In the genomic region with DNA sequence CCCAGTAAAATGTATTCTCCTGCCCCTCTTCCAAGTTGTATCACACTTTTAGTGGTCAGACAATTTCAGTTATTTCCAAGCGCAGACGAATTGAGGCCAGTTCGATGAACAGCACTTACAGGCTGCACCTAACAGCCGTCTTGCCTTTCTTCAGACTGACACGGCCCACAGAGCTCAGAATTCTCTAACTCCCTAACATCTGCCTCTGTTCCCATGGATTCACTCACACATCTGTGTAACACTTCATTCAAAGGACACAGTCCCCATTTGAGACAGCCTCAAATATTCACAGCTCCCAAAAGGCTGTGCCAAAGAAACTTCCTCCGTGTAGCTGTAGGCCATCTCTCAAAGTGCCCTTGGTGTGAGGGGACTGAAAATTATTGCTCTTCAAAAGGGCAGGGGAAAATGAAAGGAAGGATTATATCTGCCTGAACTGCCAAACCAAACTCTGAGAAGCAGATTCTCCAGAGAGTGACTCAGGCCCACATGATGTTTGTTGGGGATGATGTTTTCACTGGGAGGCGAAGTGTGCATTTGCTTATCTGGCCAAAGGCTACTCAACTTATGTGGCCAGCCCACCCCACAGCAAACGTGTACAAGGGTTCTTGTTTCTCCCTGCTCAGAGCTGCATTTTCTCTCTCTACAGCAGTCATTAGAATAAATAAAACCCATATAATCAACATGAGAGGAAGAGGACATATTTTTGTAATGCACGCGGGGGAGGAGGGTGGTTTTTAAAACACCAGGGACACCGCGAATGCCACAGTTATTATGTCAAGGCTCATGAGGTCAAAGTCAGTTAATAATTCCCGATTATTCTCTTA, we compare ENCODE assay signal across 10 cellular contexts.
DNase-seq lines count a peak whose midpoint lies in the region; ATAC-seq and TF ChIP-seq lines count a peak whose summit lies in the region.
"Had no signal": no experiment of that assay in that cellular context is flagged by ENCODE, and none has a peak within 500 bp of the region (broad histone marks: within the 10 kb centered on the region; RNA-seq: fewer than 3 reads in every experiment).

No MANE protein-coding gene starts in this region.

- H3K27me3 Mint-ChIP-seq in type B pancreatic cell, result peaks cover 51% of the 10 kb centered on the region

- H3K27me3 ChIP-seq in MG63, result peaks cover 14% of the 10 kb centered on the region; the same call in 1 of the 2 replicates
- H3K27me3 ChIP-seq in dorsolateral prefrontal cortex, result peaks cover 0 to 33% (median 28%) of the 10 kb centered on the region in 45 donors

- H3K9me3 ChIP-seq in MG63 (no peaks in the 10 kb centered on the region), mesodermal cell (ENCODE audit: control insufficient read depth, low read length) (no peaks in the 10 kb centered on the region)

- peaks cover 72% of the 10 kb centered on the region for H3K4me1 Mint-ChIP-seq in type B pancreatic cell (ENCODE audit: unreplicated experiment)

- WGBS in mesodermal cell (ENCODE audit: insufficient coverage in 2 of 2), 2 experiments, result 79 to 80% methylated on average over 9 to 10 of the region's 13 CpGs

- TF ChIP-seq CTCF in dorsolateral prefrontal cortex (IDR thresholded peaks at IDR 0.05 in 54 of 56, conservative IDR thresholded peaks at IDR 0.05 in 2 of 56; ENCODE audit: low read depth in 1 of 56, partially characterized antibody in 56 of 56), result no peak
- TF ChIP-seq CTCF in type B pancreatic cell (conservative IDR thresholded peaks at IDR 0.05), result no peak

- no peak for TF ChIP-seq POLR2A in GM18505 (IDR thresholded peaks at IDR 0.05; ENCODE audit: borderline replicate concordance, extremely low read depth, insufficient read depth, insufficient read length)

- H3K27ac ChIP-seq in dorsolateral prefrontal cortex (peak overlapping the region; percentile 14 to 92 (median 72)), mesodermal cell (ENCODE audit: low read depth, low read length, severe bottlenecking) (peak overlapping the region; percentile 94)

- intact Hi-C loops in dorsolateral prefrontal cortex (cut with DNase I), result loop anchor here (2.0 to 10.0 kb wide), 6 partner anchors 127 to 1315 kb away; a partner anchor contains a TSS

- H3K4me1 ChIP-seq in mesodermal cell (ENCODE audit: control insufficient read depth, insufficient read depth, low read length, poor library complexity, severe bottlenecking), result peaks cover 65% of the 10 kb centered on the region

- H3K36me3 ChIP-seq in MG63 (no peaks in the 10 kb centered on the region), mesodermal cell (ENCODE audit: control insufficient read depth, insufficient read depth, low read length) (no peaks in the 10 kb centered on the region)

- H3K27ac Mint-ChIP-seq in type B pancreatic cell, result peak overlapping the region; percentile 24
- H3K27ac Mint-ChIP-seq: naive B cell had no signal

- H3K9me3 Mint-ChIP-seq in type B pancreatic cell, result no peaks in the 10 kb centered on the region

- H3K4me3 ChIP-seq in MG63 (no peak overlapping the region), dorsolateral prefrontal cortex (no peak overlapping the region), mesodermal cell (ENCODE audit: extremely low read depth, insufficient read depth, low read length, poor library complexity, severe bottlenecking) (no peak overlapping the region)

- DNase-seq in MG63, result peak; percentile 72
- DNase-seq in dorsolateral prefrontal cortex, result peak in 1 of 10 donors; percentile 32
- DNase-seq in type B pancreatic cell (ENCODE audit: extremely low spot score, unreplicated experiment), result no peak
- DNase-seq in DMS 273 treated with DMSO at 0.1 percent for 48 hours (lab: John Stamatoyannopoulos, UW), result no peak
- no peak for DNase-seq in activated CD8-positive, alpha-beta memory T cell treated with anti-CD3 and anti-CD28 coated beads, Interleukin-2, amount 50 U/mL, for 4 hours
- no peak for DNase-seq in stimulated activated CD4-positive, alpha-beta T cell treated with anti-CD3 and anti-CD28 coated beads, Interleukin-15, amount 100 ng/mL, for 24 hours
- DNase-seq: naive B cell, NCI-H1417 treated with DMSO at 0.1 percent for 48 hours had no signal

- H3K36me3 Mint-ChIP-seq in type B pancreatic cell, result no peaks in the 10 kb centered on the region

- peak overlapping the region; percentile 26 for H3K4me3 Mint-ChIP-seq in type B pancreatic cell

- ATAC-seq in GM18505 (IDR thresholded peaks at IDR 0.05; ENCODE audit: unreplicated experiment), result no peak
